Comparison of ENCODE assay signal across 1 cellular context in the genomic region with DNA sequence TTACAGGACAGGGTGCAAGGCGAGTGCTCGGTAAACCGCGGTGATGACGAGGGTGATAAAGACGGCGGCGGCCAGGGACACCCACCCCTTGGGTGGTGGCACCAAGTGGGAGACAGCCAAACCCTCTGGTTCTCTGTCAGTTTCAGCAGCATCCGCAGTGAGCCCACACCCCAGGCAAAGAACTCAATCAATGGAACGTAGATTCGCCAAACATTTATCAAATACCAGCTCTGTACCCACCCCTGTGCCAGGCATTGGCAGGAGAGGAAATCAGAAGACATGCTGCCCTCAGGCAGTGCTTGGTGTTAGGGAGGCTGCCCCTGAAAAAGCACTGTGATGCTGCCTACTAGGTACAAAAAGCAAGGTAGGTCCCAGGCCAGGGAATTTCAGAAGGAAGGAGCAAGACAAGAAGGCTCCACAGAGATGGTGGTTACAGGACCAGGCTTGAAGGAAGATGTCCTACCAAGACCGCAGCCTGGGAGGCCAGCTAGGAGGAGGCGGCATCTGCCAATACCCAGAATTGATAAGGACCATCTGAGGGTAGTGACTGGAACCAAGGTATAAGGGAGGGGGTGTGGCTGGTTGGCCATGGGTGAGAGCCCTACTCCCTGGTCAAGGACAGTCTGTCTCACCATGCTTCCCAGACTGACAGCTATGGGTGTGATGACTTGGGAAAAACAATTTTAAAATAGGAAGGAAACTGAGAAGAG.
TF ChIP-seq lines count a peak whose summit lies in the region.

No MANE protein-coding gene starts in this region.

TF ChIP-seq in GM23338, 12 proteins besides CTCF, POLR2A, EP300 and RAD21:
- TF ChIP-seq STAT1 (IDR thresholded peaks at IDR 0.05; ENCODE audit: unreplicated experiment) (no peak), JUNB (IDR thresholded peaks at IDR 0.05; ENCODE audit: unreplicated experiment) (no peak), NANOG (IDR thresholded peaks at IDR 0.05; ENCODE audit: borderline replicate concordance) (no peak), ZNF331 (CRISPR knock-in tag; IDR thresholded peaks at IDR 0.05; ENCODE audit: low read depth) (no peak), ZNF462 (CRISPR knock-in tag; IDR thresholded peaks at IDR 0.05) (no peak), EZH2 (IDR thresholded peaks at IDR 0.05; ENCODE audit: low read depth, unreplicated experiment) (no peak), CREB1 (CRISPR knock-in tag; IDR thresholded peaks at IDR 0.05; ENCODE audit: low read depth) (no peak), ZNF114 (CRISPR knock-in tag; IDR thresholded peaks at IDR 0.05) (no peak)
- TF ChIP-seq, protein P1, sequence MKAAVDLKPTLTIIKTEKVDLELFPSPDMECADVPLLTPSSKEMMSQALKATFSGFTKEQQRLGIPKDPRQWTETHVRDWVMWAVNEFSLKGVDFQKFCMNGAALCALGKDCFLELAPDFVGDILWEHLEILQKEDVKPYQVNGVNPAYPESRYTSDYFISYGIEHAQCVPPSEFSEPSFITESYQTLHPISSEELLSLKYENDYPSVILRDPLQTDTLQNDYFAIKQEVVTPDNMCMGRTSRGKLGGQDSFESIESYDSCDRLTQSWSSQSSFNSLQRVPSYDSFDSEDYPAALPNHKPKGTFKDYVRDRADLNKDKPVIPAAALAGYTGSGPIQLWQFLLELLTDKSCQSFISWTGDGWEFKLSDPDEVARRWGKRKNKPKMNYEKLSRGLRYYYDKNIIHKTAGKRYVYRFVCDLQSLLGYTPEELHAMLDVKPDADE (IDR thresholded peaks at IDR 0.05), result no peak
- TF ChIP-seq, protein P2, sequence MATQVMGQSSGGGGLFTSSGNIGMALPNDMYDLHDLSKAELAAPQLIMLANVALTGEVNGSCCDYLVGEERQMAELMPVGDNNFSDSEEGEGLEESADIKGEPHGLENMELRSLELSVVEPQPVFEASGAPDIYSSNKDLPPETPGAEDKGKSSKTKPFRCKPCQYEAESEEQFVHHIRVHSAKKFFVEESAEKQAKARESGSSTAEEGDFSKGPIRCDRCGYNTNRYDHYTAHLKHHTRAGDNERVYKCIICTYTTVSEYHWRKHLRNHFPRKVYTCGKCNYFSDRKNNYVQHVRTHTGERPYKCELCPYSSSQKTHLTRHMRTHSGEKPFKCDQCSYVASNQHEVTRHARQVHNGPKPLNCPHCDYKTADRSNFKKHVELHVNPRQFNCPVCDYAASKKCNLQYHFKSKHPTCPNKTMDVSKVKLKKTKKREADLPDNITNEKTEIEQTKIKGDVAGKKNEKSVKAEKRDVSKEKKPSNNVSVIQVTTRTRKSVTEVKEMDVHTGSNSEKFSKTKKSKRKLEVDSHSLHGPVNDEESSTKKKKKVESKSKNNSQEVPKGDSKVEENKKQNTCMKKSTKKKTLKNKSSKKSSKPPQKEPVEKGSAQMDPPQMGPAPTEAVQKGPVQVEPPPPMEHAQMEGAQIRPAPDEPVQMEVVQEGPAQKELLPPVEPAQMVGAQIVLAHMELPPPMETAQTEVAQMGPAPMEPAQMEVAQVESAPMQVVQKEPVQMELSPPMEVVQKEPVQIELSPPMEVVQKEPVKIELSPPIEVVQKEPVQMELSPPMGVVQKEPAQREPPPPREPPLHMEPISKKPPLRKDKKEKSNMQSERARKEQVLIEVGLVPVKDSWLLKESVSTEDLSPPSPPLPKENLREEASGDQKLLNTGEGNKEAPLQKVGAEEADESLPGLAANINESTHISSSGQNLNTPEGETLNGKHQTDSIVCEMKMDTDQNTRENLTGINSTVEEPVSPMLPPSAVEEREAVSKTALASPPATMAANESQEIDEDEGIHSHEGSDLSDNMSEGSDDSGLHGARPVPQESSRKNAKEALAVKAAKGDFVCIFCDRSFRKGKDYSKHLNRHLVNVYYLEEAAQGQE (IDR thresholded peaks at IDR 0.05; ENCODE audit: unreplicated experiment), result no peak
